ENCODE assay signal across 30 cellular contexts in genomic region chr7:15035814-15036213, GRCh38.
DNase-seq lines count a peak whose midpoint lies in the region; ATAC-seq, FAIRE-seq and TF ChIP-seq lines count a peak whose summit lies in the region.
"Had no signal": no experiment of that assay in that cellular context is flagged by ENCODE, and none has a peak within 500 bp of the region (broad histone marks: within the 10 kb centered on the region; RNA-seq: fewer than 3 reads in every experiment).

No MANE protein-coding gene starts in this region.

- no peak overlapping the region for H3K4me2 ChIP-seq in HepG2 (ENCODE audit: low read depth, low read length)
- H3K4me2 ChIP-seq: A549; BLaER1; BLaER1 treated with 17β-estradiol and CSF1 and Interleukin-3, amounts not matched to agents 10 nM and 100 nM had no signal

- H3K4me1 ChIP-seq in right lobe of liver (no peaks in the 10 kb centered on the region), HepG2 (ENCODE audit: insufficient read depth, low read length) (no peaks in the 10 kb centered on the region)
- H3K4me1 ChIP-seq: A549; BE2C; BLaER1; BLaER1 treated with 17β-estradiol and CSF1 and Interleukin-3, amounts not matched to agents 10 nM and 100 nM; Caco-2 had no signal

- in situ Hi-C loops in HepG2 (cut with HindIII; ENCODE audit: extremely low pct_ligation_motif_present, low pct_unique_long_range_greater_than_20kb), result no loop called here

- WGBS in right lobe of liver (ENCODE audit: insufficient coverage, low coverage, low lambda C conversion rate, missing lambda C conversion rate), result 50% methylated on average over 2 of the region's 2 CpGs
- WGBS in HepG2 (ENCODE audit: low lambda C conversion rate), result under 1% methylated on average over 2 of the region's 2 CpGs

- ATAC-seq in right lobe of liver (peak in 3 of 4 donors; percentile 34 to 85 (median 59)), HepG2 (no peak), left lobe of liver (peak; percentile 66)
- ATAC-seq: A549; CD8-positive, alpha-beta T cell had no signal

- no peak for TF ChIP-seq POLR2A in right lobe of liver (IDR thresholded peaks at IDR 0.05)
- TF ChIP-seq POLR2A in HepG2 (IDR thresholded peaks at IDR 0.05; ENCODE audit: insufficient read depth in 1 of 2, low read depth in 2 of 2, low read length in 2 of 2), result no peak

- H3K36me3 ChIP-seq in right lobe of liver (no peaks in the 10 kb centered on the region), HepG2 (replicated peaks in 1 of 2; ENCODE audit: control insufficient read depth in 1 of 2, insufficient read depth in 2 of 2, low read length in 2 of 2) (no peaks in the 10 kb centered on the region)
- H3K36me3 ChIP-seq: BE2C; BLaER1; BLaER1 treated with 17β-estradiol and CSF1 and Interleukin-3, amounts not matched to agents 10 nM and 100 nM had no signal

- H3K79me2 ChIP-seq in HepG2 (ENCODE audit: insufficient read depth, low read length), result no peaks in the 10 kb centered on the region

- no peaks in the 10 kb centered on the region for H4K20me1 ChIP-seq in HepG2 (ENCODE audit: insufficient read depth, low read length)
- H4K20me1 ChIP-seq: BLaER1; BLaER1 treated with 17β-estradiol and CSF1 and Interleukin-3, amounts not matched to agents 10 nM and 100 nM had no signal

- CTCF ChIA-PET in HepG2 (lab: Yijun Ruan, JAX; ENCODE audit: low intra/inter-chr PET ratio, low total read pairs), result no interaction called here

- TF ChIP-seq CTCF in right lobe of liver (IDR thresholded peaks at IDR 0.05) (no peak), HepG2 (CRISPR knock-in tag; IDR thresholded peaks at IDR 0.05) (no peak)

- intact Hi-C loops in right lobe of liver (cut with DNase I) (no loop called here), HepG2 (cut with micrococcal nuclease; ENCODE audit: unreplicated experiment) (no loop called here)

- H3K4me3 ChIP-seq in right lobe of liver (no peak overlapping the region), HepG2 (replicated peaks in 1 of 3; ENCODE audit: insufficient read depth in 1 of 3, low read depth in 2 of 3, low read length in 3 of 3) (no peak overlapping the region)
- H3K4me3 ChIP-seq: A549; BLaER1; BLaER1 treated with 17β-estradiol and CSF1 and Interleukin-3, amounts not matched to agents 10 nM and 100 nM had no signal

- TF ChIP-seq RAD21 in HepG2 (CRISPR knock-in tag; IDR thresholded peaks at IDR 0.05), result no peak

- DNase-seq in right lobe of liver (no peak), HepG2 (ENCODE audit: low spot score) (no peak), left lobe of liver (ENCODE audit: low spot score) (no peak), UCSD-AML1 (lab: John Stamatoyannopoulos, UW; ENCODE audit: unreplicated experiment) (no peak)
- DNase-seq: 8988T; ACHN; AML-193; BE2C; C1 segment of cervical spinal cord; Caco-2; Calu3; CD4-positive, alpha-beta memory T cell; CD4-positive, alpha-beta T cell; CD4-positive, CD25-positive, alpha-beta regulatory T cell; CD8-positive, alpha-beta memory T cell; CD8-positive, alpha-beta T cell; COR-L47; DMS 273 treated with DMSO at 0.1 percent for 48 hours; DMS153; DMS53; DMS79; DMS79 treated with DMSO at 0.1 percent for 48 hours; DND-41; EL had no signal

- POLR2A ChIA-PET in HepG2 (lab: Yijun Ruan, JAX), result no interaction called here

- no TSS peak for BruUV-seq in HepG2 (replicated peaks; lab: Mats Ljungman, UMichigan)

- H3K27me3 ChIP-seq in right lobe of liver, result no peaks in the 10 kb centered on the region
- H3K27me3 ChIP-seq in HepG2 (ENCODE audit: control insufficient read depth in 1 of 2, insufficient read depth in 2 of 2, low read length in 2 of 2), result no peaks in the 10 kb centered on the region
- H3K27me3 ChIP-seq: BE2C; BLaER1; BLaER1 treated with 17β-estradiol and CSF1 and Interleukin-3, amounts not matched to agents 10 nM and 100 nM had no signal

- TF ChIP-seq EP300 in HepG2 (IDR thresholded peaks at IDR 0.05; ENCODE audit: low read depth in 2 of 2, low read length in 2 of 2) (no peak), HepG2 (CRISPR knock-in tag; IDR thresholded peaks at IDR 0.05; ENCODE audit: borderline replicate concordance) (no peak)

- H3K27ac ChIP-seq in right lobe of liver (no peak overlapping the region), HepG2 (ENCODE audit: extremely low read length, insufficient read depth, low read length) (no peak overlapping the region)
- H3K27ac ChIP-seq: 22Rv1; A549; BLaER1; BLaER1 treated with 17β-estradiol and CSF1 and Interleukin-3, amounts not matched to agents 10 nM and 100 nM; C4-2B had no signal

- H2AFZ ChIP-seq in HepG2 (ENCODE audit: low read length), result no peak overlapping the region

- no peak overlapping the region for H3K9ac ChIP-seq in HepG2 (ENCODE audit: insufficient read depth, low read depth, low read length)
- H3K9ac ChIP-seq: BLaER1; BLaER1 treated with 17β-estradiol and CSF1 and Interleukin-3, amounts not matched to agents 10 nM and 100 nM had no signal

- H3K9me3 ChIP-seq in right lobe of liver (no peaks in the 10 kb centered on the region), HepG2 (ENCODE audit: low read length) (no peaks in the 10 kb centered on the region)
- H3K9me3 ChIP-seq: A549; BE2C; BLaER1; BLaER1 treated with 17β-estradiol and CSF1 and Interleukin-3, amounts not matched to agents 10 nM and 100 nM; Caco-2 had no signal

- FAIRE-seq in HepG2 (lab: Jason Lieb, UNC), result no peak
- FAIRE-seq: A549, D721Med had no signal

TF ChIP-seq in HepG2, 621 proteins besides CTCF, POLR2A, EP300 and RAD21:
- no peak for TF ChIP-seq ZNF772 (CRISPR knock-in tag; IDR thresholded peaks at IDR 0.05)
- no peak for TF ChIP-seq ZNF678 (CRISPR knock-in tag; IDR thresholded peaks at IDR 0.05)
- TF ChIP-seq GLI4 (CRISPR knock-in tag; IDR thresholded peaks at IDR 0.05; ENCODE audit: borderline replicate concordance), result no peak
- TF ChIP-seq ZKSCAN8 (CRISPR knock-in tag; IDR thresholded peaks at IDR 0.05; ENCODE audit: borderline replicate concordance), result no peak
- TF ChIP-seq ZNF850 (CRISPR knock-in tag; conservative IDR thresholded peaks at IDR 0.05), result no peak
TF ChIP-seq in HepG2: peak in this region for 0.
